In the genomic region with DNA sequence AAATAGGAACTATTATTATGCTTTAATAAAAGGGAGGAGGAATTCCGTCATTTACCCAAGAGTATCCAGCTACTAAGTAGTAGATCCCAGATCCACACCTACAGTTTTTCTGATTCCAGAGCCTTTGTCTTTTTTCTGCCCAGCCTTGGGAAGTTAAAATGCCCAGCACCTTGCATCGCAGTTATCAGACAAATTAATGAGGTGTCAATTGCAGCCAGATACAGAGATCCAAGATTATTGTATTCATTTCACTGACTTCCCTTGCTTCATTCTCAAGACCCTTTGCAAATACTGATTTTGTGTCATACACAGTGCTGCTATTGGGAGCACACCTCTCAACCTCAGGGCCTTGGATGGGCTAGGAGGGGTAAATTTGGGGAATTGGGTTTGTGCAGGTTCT, we compare ENCODE assay signal across 11 cellular contexts. TPM values are rescaled to one million over a fixed set of nuclear protein-coding genes. Genes with fewer than 3 reads are reported as not detected.
DNase-seq lines count a peak whose midpoint lies in the region; ATAC-seq and TF ChIP-seq lines count a peak whose summit lies in the region.
"Had no signal": no experiment of that assay in that cellular context is flagged by ENCODE, and none has a peak within 500 bp of the region (broad histone marks: within the 10 kb centered on the region; RNA-seq: fewer than 3 reads in every experiment).

No MANE protein-coding gene starts in this region.

- H3K9ac ChIP-seq in liver (ENCODE audit: low read depth in 1 of 2, low read length in 2 of 2) = peak overlapping the region; percentile 61 to 90

- peak overlapping the region; percentile 99 for H3K27ac Mint-ChIP-seq in activated T-cell treated with anti-CD3 and anti-CD28 coated beads, Interleukin-2, amount 50 U/mL, for 24 hours
- H3K27ac Mint-ChIP-seq in activated naive CD4-positive, alpha-beta T cell treated with anti-CD3 and anti-CD28 coated beads, Interleukin-2, amount 50 U/mL, for 72 hours = peak overlapping the region; percentile 91 to 96

- peaks cover 62% of the 10 kb centered on the region for H3K4me1 Mint-ChIP-seq in activated T-cell treated with anti-CD3 and anti-CD28 coated beads, Interleukin-2, amount 50 U/mL, for 24 hours (ENCODE audit: low read depth)

- ATAC-seq in activated naive CD4-positive, alpha-beta T cell treated with anti-CD3 and anti-CD28 coated beads, Interleukin-2, amount 50 U/mL, for 72 hours = no peak

- H3K27me3 ChIP-seq in liver (ENCODE audit: control insufficient read depth in 4 of 4, insufficient read depth in 4 of 4, low read length in 3 of 4) = no peaks in the 10 kb centered on the region
- H3K27me3 ChIP-seq in suprapubic skin = no peaks in the 10 kb centered on the region
- H3K27me3 ChIP-seq: sigmoid colon had no signal

- H3K9me3 Mint-ChIP-seq in activated T-cell treated with anti-CD3 and anti-CD28 coated beads, Interleukin-2, amount 50 U/mL, for 24 hours = no peaks in the 10 kb centered on the region
- H3K9me3 Mint-ChIP-seq in activated naive CD4-positive, alpha-beta T cell treated with anti-CD3 and anti-CD28 coated beads, Interleukin-2, amount 50 U/mL, for 72 hours = peaks cover 0 to 2% of the 10 kb centered on the region in 2 donors

- no peaks in the 10 kb centered on the region for H3K36me3 ChIP-seq in liver (ENCODE audit: control insufficient read depth in 4 of 4, insufficient read depth in 3 of 4, low read depth in 1 of 4, low read length in 3 of 4)
- no peaks in the 10 kb centered on the region for H3K36me3 ChIP-seq in suprapubic skin
- H3K36me3 ChIP-seq: sigmoid colon had no signal

- no peak for DNase-seq in activated T-cell treated with anti-CD3 and anti-CD28 coated beads, Interleukin-2, amount 50 U/mL, for 24 hours
- no peak for DNase-seq in activated T-cell treated with anti-CD3 and anti-CD28 coated beads, Interleukin-2, amount 50 U/mL, for 48 hours
- DNase-seq in activated naive CD4-positive, alpha-beta T cell treated with anti-CD3 and anti-CD28 coated beads, Interleukin-2, amount 50 U/mL, for 72 hours (ENCODE audit: low spot score in 2 of 2) = no peak
- DNase-seq in suprapubic skin (ENCODE audit: low spot score in 2 of 2) (no peak), glomerular visceral epithelial cell (ENCODE audit: extremely low spot score) (no peak), superior temporal gyrus (ENCODE audit: extremely low spot score) (no peak), DMS 273 treated with DMSO at 0.1 percent for 48 hours (lab: John Stamatoyannopoulos, UW) (no peak)
- DNase-seq: NCI-H146, sigmoid colon had no signal

- TF ChIP-seq CTCF in liver (IDR thresholded peaks at IDR 0.05; ENCODE audit: low read depth, low read length, missing input control) (no peak), suprapubic skin (IDR thresholded peaks at IDR 0.05) (no peak)

- no peak for TF ChIP-seq POLR2A in suprapubic skin (IDR thresholded peaks at IDR 0.05)

- TF ChIP-seq EP300 in suprapubic skin (IDR thresholded peaks at IDR 0.05) = no peak

- peak overlapping the region; percentile 98 for H3K4me3 Mint-ChIP-seq in activated T-cell treated with anti-CD3 and anti-CD28 coated beads, Interleukin-2, amount 50 U/mL, for 24 hours

- H3K4me1 ChIP-seq in liver (ENCODE audit: control insufficient read depth in 4 of 4, insufficient read depth in 4 of 4, low read length in 3 of 4) = peaks cover 0 to 12% (median 7%) of the 10 kb centered on the region in 4 donors
- peaks cover 18% of the 10 kb centered on the region for H3K4me1 ChIP-seq in suprapubic skin

- H3K27ac ChIP-seq in liver (ENCODE audit: low read depth in 1 of 2, low read length in 2 of 2) = peak overlapping the region in 1 of 2 donors; percentile 65
- H3K27ac ChIP-seq in suprapubic skin = no peak overlapping the region

- H3K9me3 ChIP-seq in liver (ENCODE audit: control insufficient read depth in 4 of 4, low read length in 3 of 4) (no peaks in the 10 kb centered on the region), suprapubic skin (no peaks in the 10 kb centered on the region)
- H3K9me3 ChIP-seq: sigmoid colon had no signal

- peaks cover 46% of the 10 kb centered on the region for H3K36me3 Mint-ChIP-seq in activated T-cell treated with anti-CD3 and anti-CD28 coated beads, Interleukin-2, amount 50 U/mL, for 24 hours (ENCODE audit: low read depth)
- peaks cover 10 to 32% of the 10 kb centered on the region in 2 donors for H3K36me3 Mint-ChIP-seq in activated naive CD4-positive, alpha-beta T cell treated with anti-CD3 and anti-CD28 coated beads, Interleukin-2, amount 50 U/mL, for 72 hours

- WGBS in liver = 71% methylated on average over 2 of the region's 2 CpGs
- 71% methylated on average over 2 of the region's 2 CpGs for WGBS in suprapubic skin

- H3K4me3 ChIP-seq in liver (ENCODE audit: low read depth in 1 of 3, low read length in 3 of 3) (peak overlapping the region; percentile 43 to 88 (median 85)), suprapubic skin (peak overlapping the region; percentile 78)

- no peaks in the 10 kb centered on the region for H3K27me3 Mint-ChIP-seq in activated T-cell treated with anti-CD3 and anti-CD28 coated beads, Interleukin-2, amount 50 U/mL, for 24 hours

- TF ChIP-seq RAD21 in liver (IDR thresholded peaks at IDR 0.05) = no peak

TF ChIP-seq in liver, 16 proteins besides CTCF, POLR2A, EP300 and RAD21:
- TF ChIP-seq SP1 (IDR thresholded peaks at IDR 0.05) (no peak), YY1 (IDR thresholded peaks at IDR 0.05) (no peak), FOXA1 (IDR thresholded peaks at IDR 0.05) (no peak), HNF4A (conservative IDR thresholded peaks at IDR 0.05) (no peak)
- TF ChIP-seq, protein P1, sequence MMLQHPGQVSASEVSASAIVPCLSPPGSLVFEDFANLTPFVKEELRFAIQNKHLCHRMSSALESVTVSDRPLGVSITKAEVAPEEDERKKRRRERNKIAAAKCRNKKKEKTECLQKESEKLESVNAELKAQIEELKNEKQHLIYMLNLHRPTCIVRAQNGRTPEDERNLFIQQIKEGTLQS (IDR thresholded peaks at IDR 0.05) = no peak

RNA-seq across cellular contexts. Expression of a gene that starts 1.1 kb away (rescaled TPM):
- 10 to 100 TPM; 11.7 to 28.3 TPM for total RNA-seq in activated naive CD4-positive, alpha-beta T cell treated with anti-CD3 and anti-CD28 coated beads, Interleukin-2, amount 50 U/mL, for 72 hours
- total RNA-seq in liver (10 to 100 TPM in 1 of 2 donors, 1 to 10 TPM in 1; 4.8 to 12.7 TPM), suprapubic skin (1 to 10 TPM in 3 of 4 donors, under 1 TPM in 1; 0.89 to 7.2 (median 2.2) TPM)
- polyA plus RNA-seq in liver = 1 to 10 TPM; 4.9 to 7.0 TPM

RNA-seq across cellular contexts. Expression of a gene that starts 45.4 kb away (rescaled TPM):
- 1 to 10 TPM in 1 of 2 donors, under 1 TPM in 1; 0.74 to 1.0 TPM for total RNA-seq in activated naive CD4-positive, alpha-beta T cell treated with anti-CD3 and anti-CD28 coated beads, Interleukin-2, amount 50 U/mL, for 72 hours
- total RNA-seq in liver (1 to 10 TPM in 1 of 2 donors, under 1 TPM in 1; 0.75 to 6.2 TPM), suprapubic skin (1 to 10 TPM in 3 of 4 donors, under 1 TPM in 1; 0.98 to 6.6 (median 1.2) TPM)
- polyA plus RNA-seq in liver = 1 to 10 TPM; 1.3 to 5.2 TPM
- total RNA-seq: frontal cortex had no signal
